In genomic region chr15:85793641-85794597, GRCh38 we compare ENCODE assay signal across 8 cellular contexts. TPM values are rescaled to one million over a fixed set of nuclear protein-coding genes. Genes with fewer than 3 reads are reported as not detected.
A peak's percentile ranks its signal among the peaks of the same experiment; 100 is the strongest.
DNase-seq lines count a peak whose midpoint lies in the region; ATAC-seq and TF ChIP-seq lines count a peak whose summit lies in the region.

No MANE protein-coding gene starts in this region.

- peaks cover 32 to 43% (median 37%) of the 10 kb centered on the region in 3 donors for H3K27me3 Mint-ChIP-seq in CD14-positive monocyte (ENCODE audit: low read depth in 3 of 3)
- peaks cover 6% of the 10 kb centered on the region for H3K27me3 Mint-ChIP-seq in stimulated activated memory B cell treated with anti-CD40 and anti-IgM and Interleukin-4, amounts not matched to agents 10 μg/mL and 1 μg/mL and 100 μg/mL, for 72 hours

- H3K27me3 ChIP-seq in colonic mucosa, result no peaks in the 10 kb centered on the region

- TF ChIP-seq CTCF in CD14-positive monocyte (IDR thresholded peaks at IDR 0.05) (no peak), GM20000 (IDR thresholded peaks at IDR 0.05; ENCODE audit: extremely low read depth, missing control alignments) (no peak), colonic mucosa (IDR thresholded peaks at IDR 0.05) (no peak), lower leg skin (IDR thresholded peaks at IDR 0.05) (no peak)

- H3K27ac ChIP-seq in colonic mucosa, result peak overlapping the region; percentile 92

- peak; percentile 43 for ATAC-seq in HG03571 (IDR thresholded peaks at IDR 0.05; ENCODE audit: unreplicated experiment)
- ATAC-seq in stimulated activated memory B cell treated with anti-CD40 and anti-IgM and Interleukin-4, amounts not matched to agents 10 μg/mL and 1 μg/mL and 100 μg/mL, for 72 hours, result peak; percentile 57

- H3K4me3 Mint-ChIP-seq in CD14-positive monocyte, result peak overlapping the region; percentile 79 to 94
- H3K4me3 Mint-ChIP-seq in stimulated activated memory B cell treated with anti-CD40 and anti-IgM and Interleukin-4, amounts not matched to agents 10 μg/mL and 1 μg/mL and 100 μg/mL, for 72 hours, result peak overlapping the region; percentile 81

- intact Hi-C loops in CD14-positive monocyte (cut with micrococcal nuclease), result loop anchor here in 1 of 2 donors (5.0 kb wide), 1 partner anchor 33 kb away; no protein-coding TSS in a partner anchor
- intact Hi-C loops in colonic mucosa (cut with DNase I), result loop anchor here (5.0 kb wide), 1 partner anchor 57 kb away; no protein-coding TSS in a partner anchor
- intact Hi-C loops in lower leg skin (cut with DNase I; ENCODE audit: low total_unique reads), result no loop called here

- H3K9me3 ChIP-seq in colonic mucosa, result no peaks in the 10 kb centered on the region

- 1 to 3% methylated on average over 48 to 56 of the region's 56 CpGs for WGBS in lower leg skin, 2 donors

- H3K36me3 Mint-ChIP-seq in CD14-positive monocyte, result no peaks in the 10 kb centered on the region
- no peaks in the 10 kb centered on the region for H3K36me3 Mint-ChIP-seq in stimulated activated memory B cell treated with anti-CD40 and anti-IgM and Interleukin-4, amounts not matched to agents 10 μg/mL and 1 μg/mL and 100 μg/mL, for 72 hours

- H3K9me3 Mint-ChIP-seq in CD14-positive monocyte, result peaks cover 0 to 12% (median 0%) of the 10 kb centered on the region in 7 donors
- no peaks in the 10 kb centered on the region for H3K9me3 Mint-ChIP-seq in stimulated activated memory B cell treated with anti-CD40 and anti-IgM and Interleukin-4, amounts not matched to agents 10 μg/mL and 1 μg/mL and 100 μg/mL, for 72 hours

- H3K27ac Mint-ChIP-seq in CD14-positive monocyte, result peak overlapping the region in 3 of 7 donors; percentile 8 to 75 (median 42)
- H3K27ac Mint-ChIP-seq in stimulated activated memory B cell treated with anti-CD40 and anti-IgM and Interleukin-4, amounts not matched to agents 10 μg/mL and 1 μg/mL and 100 μg/mL, for 72 hours, result peak overlapping the region; percentile 55

- no peak for TF ChIP-seq POLR2A in lower leg skin (IDR thresholded peaks at IDR 0.05)

- H3K36me3 ChIP-seq in colonic mucosa, result no peaks in the 10 kb centered on the region

- H3K4me1 ChIP-seq in colonic mucosa, result no peaks in the 10 kb centered on the region

- H3K4me3 ChIP-seq in colonic mucosa, result peak overlapping the region; percentile 96
- peak overlapping the region; percentile 79 for H3K4me3 ChIP-seq in lower leg skin (ENCODE audit: low read depth, poor library complexity, severe bottlenecking)

- peaks cover 21% of the 10 kb centered on the region for H3K4me1 Mint-ChIP-seq in CD14-positive monocyte
- H3K4me1 Mint-ChIP-seq in stimulated activated memory B cell treated with anti-CD40 and anti-IgM and Interleukin-4, amounts not matched to agents 10 μg/mL and 1 μg/mL and 100 μg/mL, for 72 hours, result peaks cover 26% of the 10 kb centered on the region

- H3K9ac ChIP-seq in colonic mucosa (ENCODE audit: low read depth in 2 of 2, low read length in 2 of 2), result peak overlapping the region; percentile 68 to 87

- DNase-seq in CD14-positive monocyte (ENCODE audit: low spot score), result peak; percentile 26
- peak; percentile 52 for DNase-seq in GM20000 (ENCODE audit: low spot score)
- DNase-seq in UCSD-AML1 (lab: John Stamatoyannopoulos, UW; ENCODE audit: unreplicated experiment), result peak; percentile 27
- DNase-seq in colonic mucosa, result peak; percentile 68
- DNase-seq in lower leg skin (ENCODE audit: low spot score in 2 of 2), result peak in 1 of 2 donors; percentile 88
- no peak for DNase-seq in NCI-H1436 treated with DMSO at 0.1 percent for 48 hours (lab: John Stamatoyannopoulos, UW)

RNA-seq across cellular contexts. Expression of gene KLHL25, which starts 0.8 kb away (rescaled TPM):
- under 1 TPM; 0.27 to 0.40 TPM for polyA plus RNA-seq in CD14-positive monocyte
- total RNA-seq in colonic mucosa (10 to 100 TPM in 1 of 2 donors, 1 to 10 TPM in 1; 6.6 to 12.7 TPM), lower leg skin (10 to 100 TPM; 13.9 to 29.0 (median 21.4) TPM)
